In the genomic region with DNA sequence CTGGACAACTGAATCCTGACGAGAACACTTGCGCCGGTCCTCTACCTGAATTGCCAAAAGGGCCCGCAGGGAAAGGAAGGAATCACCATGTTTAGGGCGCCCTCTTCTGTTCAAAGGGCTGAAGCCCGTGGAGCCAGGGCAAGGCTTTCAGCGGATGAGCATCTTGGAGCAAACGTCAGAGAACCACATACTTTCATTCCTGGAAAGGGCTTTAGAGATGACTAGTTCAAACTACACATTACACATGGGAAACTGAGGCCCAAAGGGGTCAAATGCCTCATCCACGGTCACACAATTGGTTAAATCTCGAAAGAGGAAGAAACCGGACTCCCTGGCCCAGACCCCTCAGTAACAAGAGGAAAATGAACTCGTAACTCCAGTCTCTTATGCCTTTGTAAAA, we compare ENCODE assay signal across 8 cellular contexts. TPM values are rescaled to one million over a fixed set of nuclear protein-coding genes. Genes with fewer than 3 reads are reported as not detected.
DNase-seq lines count a peak whose midpoint lies in the region; ATAC-seq and TF ChIP-seq lines count a peak whose summit lies in the region.

No MANE protein-coding gene starts in this region.

- peaks cover 27% of the 10 kb centered on the region for H3K27me3 ChIP-seq in endodermal cell (ENCODE audit: control insufficient read depth, insufficient read depth, low read length, poor library complexity, severe bottlenecking)

- peak; percentile 95 for TF ChIP-seq CTCF in endodermal cell (conservative IDR thresholded peaks at IDR 0.05)

- WGBS in endodermal cell (ENCODE audit: insufficient coverage in 1 of 2, insufficient read length in 1 of 2), 2 experiments: 27 to 30% methylated on average over 11 to 12 of the region's 12 CpGs

- H3K27ac Mint-ChIP-seq in activated CD4-positive, alpha-beta memory T cell treated with anti-CD3 and anti-CD28 coated beads for 36 hours: no peak overlapping the region
- H3K27ac Mint-ChIP-seq in endodermal cell: no peak overlapping the region

- H3K4me3 ChIP-seq in endodermal cell (ENCODE audit: low read length): no peak overlapping the region

- POLR2A ChIA-PET in activated CD4-positive, alpha-beta memory T cell treated with anti-CD3 and anti-CD28 coated beads for 36 hours (lab: Charles Lee): no interaction called here

- H3K9me3 Mint-ChIP-seq in activated CD4-positive, alpha-beta memory T cell treated with anti-CD3 and anti-CD28 coated beads for 36 hours: no peaks in the 10 kb centered on the region
- no peaks in the 10 kb centered on the region for H3K9me3 Mint-ChIP-seq in endodermal cell

- H3K9me3 ChIP-seq in endodermal cell (ENCODE audit: control insufficient read depth, low read length): no peaks in the 10 kb centered on the region

- H3K4me1 ChIP-seq in endodermal cell (ENCODE audit: control insufficient read depth, insufficient read depth, low read length): no peaks in the 10 kb centered on the region

- H3K27me3 Mint-ChIP-seq in activated CD4-positive, alpha-beta memory T cell treated with anti-CD3 and anti-CD28 coated beads for 36 hours: peaks cover 32% of the 10 kb centered on the region
- H3K27me3 Mint-ChIP-seq in endodermal cell (ENCODE audit: insufficient read depth): peaks cover 29% of the 10 kb centered on the region

- no peaks in the 10 kb centered on the region for H3K36me3 ChIP-seq in endodermal cell (ENCODE audit: control insufficient read depth, insufficient read depth, low read length)

- H3K36me3 Mint-ChIP-seq in activated CD4-positive, alpha-beta memory T cell treated with anti-CD3 and anti-CD28 coated beads for 36 hours: no peaks in the 10 kb centered on the region
- H3K36me3 Mint-ChIP-seq in endodermal cell (ENCODE audit: low read depth): no peaks in the 10 kb centered on the region

- peaks cover 2% of the 10 kb centered on the region for H3K4me1 Mint-ChIP-seq in activated CD4-positive, alpha-beta memory T cell treated with anti-CD3 and anti-CD28 coated beads for 36 hours (ENCODE audit: low read depth)
- H3K4me1 Mint-ChIP-seq in endodermal cell: no peaks in the 10 kb centered on the region

- DNase-seq in ELR (ENCODE audit: low read depth) (peak; percentile 78), NCI-H526 (lab: John Stamatoyannopoulos, UW) (peak; percentile 67 to 91), endodermal cell (peak; percentile 94), middle frontal gyrus (ENCODE audit: extremely low spot score, low spot score) (peak; percentile 51)
- DNase-seq in activated CD4-positive, alpha-beta memory T cell treated with anti-CD3 and anti-CD28 coated beads for 36 hours: peak; percentile 84
- DNase-seq in stimulated activated naive CD4-positive, alpha-beta T cell treated with Interleukin-2 at 50 U/mL for 16 hours (lab: John Stamatoyannopoulos, UW): peak; percentile 14

- no peak overlapping the region for H3K27ac ChIP-seq in endodermal cell (ENCODE audit: low read depth, low read length)

- no peak overlapping the region for H3K4me3 Mint-ChIP-seq in activated CD4-positive, alpha-beta memory T cell treated with anti-CD3 and anti-CD28 coated beads for 36 hours
- no peak overlapping the region for H3K4me3 Mint-ChIP-seq in endodermal cell

- intact Hi-C loops in activated CD4-positive, alpha-beta memory T cell treated with anti-CD3 and anti-CD28 coated beads for 36 hours (cut with micrococcal nuclease): loop anchor here (1.0 to 5.0 kb wide), 3 partner anchors 285 to 1475 kb away; no protein-coding TSS in a partner anchor

- CTCF ChIA-PET in activated CD4-positive, alpha-beta memory T cell treated with anti-CD3 and anti-CD28 coated beads for 36 hours (lab: Charles Lee): interaction anchor here (1.0 to 1.9 kb wide), 5 partner anchors 9 to 139 kb away, joined by 4 to 8 read pairs (median 6); partner anchors contain the start of gene ZNF133

- no peak overlapping the region for H3K9ac ChIP-seq in endodermal cell (ENCODE audit: extremely low read depth, low read length, poor library complexity, severe bottlenecking)

- ATAC-seq in HG03442 (IDR thresholded peaks at IDR 0.05; ENCODE audit: unreplicated experiment): peak; percentile 50
- no peak for ATAC-seq in HG02642 (IDR thresholded peaks at IDR 0.05; ENCODE audit: poor library complexity, unreplicated experiment)

RNA-seq across cellular contexts. Expression of gene ZNF133, which starts 11.5 kb away (rescaled TPM):
- total RNA-seq in activated CD4-positive, alpha-beta memory T cell treated with anti-CD3 and anti-CD28 coated beads for 36 hours: 1 to 10 TPM; 7.5 to 9.0 TPM
- 10 to 100 TPM; 16.7 to 22.9 TPM for total RNA-seq in endodermal cell
- 13.5 TPM for polyA plus RNA-seq in endodermal cell (2013, experiment 1 of 2)
- 14.1 TPM for polyA plus RNA-seq in endodermal cell (2013, experiment 2 of 2)

Comparison
In these comparisons a context has a peak if more than half of its experiments do, and no peak if none do; other contexts are left out.
1. DNase-seq: peak in every context shown above with its lines; median percentile 94 in endodermal cell; 84 in activated CD4-positive, alpha-beta memory T cell treated with anti-CD3 and anti-CD28 coated beads for 36 hours; 79 in NCI-H526; 78 in ELR; 51 in middle frontal gyrus; 14 in stimulated activated naive CD4-positive, alpha-beta T cell treated with Interleukin-2 at 50 U/mL for 16 hours.